In genomic region chr14:103846008-103846568, GRCh38 we compare ENCODE assay signal across 8 cellular contexts. TPM values are rescaled to one million over a fixed set of nuclear protein-coding genes. Genes with fewer than 3 reads are reported as not detected.
DNase-seq lines count a peak whose midpoint lies in the region; ATAC-seq and TF ChIP-seq lines count a peak whose summit lies in the region.

No MANE protein-coding gene starts in this region.

- H2BK120ac ChIP-seq in IMR-90 (ENCODE audit: low read depth, low read length) = no peak overlapping the region

- no peak overlapping the region for H2AK9ac ChIP-seq in IMR-90 (replicated peaks; ENCODE audit: low read depth, low read length, poor library complexity)

- H3K18ac ChIP-seq in IMR-90 (ENCODE audit: low read depth, low read length) = no peak overlapping the region

- intact Hi-C loops in IMR-90 (cut with micrococcal nuclease) = no loop called here
- intact Hi-C loops in colonic mucosa (cut with DNase I) = no loop called here
- intact Hi-C loops in natural killer cell (cut with micrococcal nuclease) = no loop called here

- H3K23ac ChIP-seq in IMR-90 (ENCODE audit: low read depth, low read length) = no peak overlapping the region

- dilution Hi-C loops in IMR-90 (cut with HindIII; ENCODE audit: low sequenced_read_pairs, unreplicated experiment) = no loop called here

- H3K27me3 Mint-ChIP-seq in natural killer cell (ENCODE audit: low read depth in 2 of 2) = no peaks in the 10 kb centered on the region

- WGBS in IMR-90 (ENCODE audit: extremely low coverage in 2 of 2, insufficient read length in 1 of 2), 2 experiments = 40% methylated on average over 4 of the region's 9 CpGs; no CpG with 5 or more reads in 1 of the 2 experiments

- POLR2A ChIA-PET in AG04450 (lab: Yijun Ruan, JAX) = no interaction called here
- POLR2A ChIA-PET in IMR-90 (lab: Charles Lee; ENCODE audit: unreplicated experiment) = no interaction called here

- TF ChIP-seq RAD21 in IMR-90 (IDR thresholded peaks at IDR 0.05; ENCODE audit: low read length) = no peak

- no peak for DNase-seq in AG04450 (ENCODE audit: low read depth, low spot score)
- DNase-seq in IMR-90 = no peak
- DNase-seq in colonic mucosa = no peak
- no peak for DNase-seq in natural killer cell
- no peak for DNase-seq in stimulated activated naive CD4-positive, alpha-beta T cell treated with Interleukin-2 at 50 U/mL for 16 hours (lab: John Stamatoyannopoulos, UW)

- peak overlapping the region; percentile 90 for H3K4me3 Mint-ChIP-seq in natural killer cell

- no peak overlapping the region for H3K4ac ChIP-seq in IMR-90 (ENCODE audit: low read depth, low read length)

- no peaks in the 10 kb centered on the region for H3K36me3 Mint-ChIP-seq in natural killer cell

- H3K4me1 Mint-ChIP-seq in natural killer cell = peaks cover 10 to 12% of the 10 kb centered on the region in 2 donors

- no peak overlapping the region for H2AK5ac ChIP-seq in IMR-90 (ENCODE audit: low read depth, low read length)

- H4K20me1 ChIP-seq in IMR-90 (ENCODE audit: insufficient read depth, low read length) = no peaks in the 10 kb centered on the region

- peak overlapping the region; percentile 52 to 55 for H3K27ac Mint-ChIP-seq in natural killer cell

- H3K27me3 ChIP-seq in AG04450 (ENCODE audit: control insufficient read depth, insufficient read depth, low read length) (peaks cover 37% of the 10 kb centered on the region), IMR-90 (ENCODE audit: control insufficient read depth, insufficient read depth, low read length) (peaks cover 19% of the 10 kb centered on the region), colonic mucosa (no peaks in the 10 kb centered on the region)

- CTCF ChIA-PET in AG04450 (lab: Charles Lee) = no interaction called here
- CTCF ChIA-PET in IMR-90 (lab: Yijun Ruan, JAX) = no interaction called here

- no TSS peak for BruUV-seq in IMR-90 (replicated peaks; lab: Mats Ljungman, UMichigan)

- ATAC-seq in IMR-90 (ENCODE audit: low read depth) (no peak), natural killer cell (no peak), HG02798 (IDR thresholded peaks at IDR 0.05; ENCODE audit: poor library complexity, unreplicated experiment) (no peak), GM21576 (IDR thresholded peaks at IDR 0.05; ENCODE audit: unreplicated experiment) (no peak), GM21529 (IDR thresholded peaks at IDR 0.05; ENCODE audit: unreplicated experiment) (no peak)

- no peak overlapping the region for H3K56ac ChIP-seq in IMR-90 (ENCODE audit: extremely low read depth, insufficient read depth, low read length)

- no peak overlapping the region for H4K8ac ChIP-seq in IMR-90 (ENCODE audit: low read depth in 2 of 2, low read length in 2 of 2)

- in situ Hi-C loops in IMR-90 (cut with MboI; ENCODE audit: low sequenced_read_pairs) = no loop called here

- H2BK20ac ChIP-seq in IMR-90 (ENCODE audit: low read depth, low read length) = no peak overlapping the region

- H4K91ac ChIP-seq in IMR-90 (ENCODE audit: insufficient read depth, low read depth, low read length) = no peak overlapping the region

- H3K4me2 ChIP-seq in IMR-90 (ENCODE audit: low read depth, low read length) = peak overlapping the region; percentile 99; the same call in 1 of the 2 replicates

- no peak overlapping the region for H3K14ac ChIP-seq in IMR-90 (replicated peaks; ENCODE audit: low read depth, low read length)

- H3K9me3 Mint-ChIP-seq in natural killer cell = no peaks in the 10 kb centered on the region

- H3K4me1 ChIP-seq in IMR-90 (ENCODE audit: control insufficient read depth, insufficient read depth, low read length) (no peaks in the 10 kb centered on the region), colonic mucosa (peaks cover 7% of the 10 kb centered on the region)

- H3K4me3 ChIP-seq in AG04450 (ENCODE audit: low read depth, low read length) = peak overlapping the region; percentile 61
- peak overlapping the region; percentile 79 for H3K4me3 ChIP-seq in IMR-90 (ENCODE audit: insufficient read depth, low read depth, low read length)
- H3K4me3 ChIP-seq in colonic mucosa = peak overlapping the region; percentile 63

- H3K9me1 ChIP-seq in IMR-90 (ENCODE audit: insufficient read depth, low read length) = no peaks in the 10 kb centered on the region

- H3K9me3 ChIP-seq in AG04450 (ENCODE audit: control insufficient read depth, insufficient read depth, low read length) (no peaks in the 10 kb centered on the region), IMR-90 (ENCODE audit: control insufficient read depth, insufficient read depth, low read length) (no peaks in the 10 kb centered on the region), colonic mucosa (no peaks in the 10 kb centered on the region)

- peaks cover 0 to 6% of the 10 kb centered on the region in 2 experiments; a peak in 1 of 4 replicates for H3K79me1 ChIP-seq in IMR-90 (ENCODE audit: low read depth in 1 of 2, low read length in 2 of 2)

- TF ChIP-seq CTCF in AG04450 (IDR thresholded peaks at IDR 0.05; ENCODE audit: low read depth, low read length) (no peak), IMR-90 (conservative IDR thresholded peaks at IDR 0.05; ENCODE audit: low read depth, low read length) (no peak), colonic mucosa (IDR thresholded peaks at IDR 0.05) (no peak), natural killer cell (IDR thresholded peaks at IDR 0.05) (no peak)

- no peak overlapping the region for H4K5ac ChIP-seq in IMR-90 (ENCODE audit: low read depth, low read length)

- no peak overlapping the region for H2BK5ac ChIP-seq in IMR-90 (ENCODE audit: low read depth, low read length, poor library complexity, severe bottlenecking)

- H3K36me3 ChIP-seq in IMR-90 (ENCODE audit: control insufficient read depth, insufficient read depth, low read length) = no peaks in the 10 kb centered on the region
- H3K36me3 ChIP-seq in colonic mucosa = no peaks in the 10 kb centered on the region

- no peak overlapping the region for H2AFZ ChIP-seq in IMR-90 (replicated peaks; ENCODE audit: low read length, poor library complexity)

- no peak overlapping the region for H3K9ac ChIP-seq in IMR-90 (ENCODE audit: low read depth, low read length)
- peak overlapping the region; percentile 84 to 88 for H3K9ac ChIP-seq in colonic mucosa (ENCODE audit: low read depth in 2 of 2, low read length in 2 of 2)

- no peak overlapping the region for H2BK15ac ChIP-seq in IMR-90 (ENCODE audit: low read depth, low read length)

- no peak for TF ChIP-seq POLR2A in IMR-90 (IDR thresholded peaks at IDR 0.05; ENCODE audit: low read depth, low read length)

- no peak overlapping the region for H3K27ac ChIP-seq in AG04450 (ENCODE audit: low read depth, low read length)
- H3K27ac ChIP-seq in IMR-90 (ENCODE audit: insufficient read depth, low read length) = no peak overlapping the region
- H3K27ac ChIP-seq in colonic mucosa = no peak overlapping the region

TF ChIP-seq in IMR-90, 13 proteins besides CTCF, POLR2A, EP300 and RAD21:
- TF ChIP-seq MAFK (IDR thresholded peaks at IDR 0.05; ENCODE audit: low read depth, low read length) = no peak

RNA-seq across cellular contexts. Expression of gene PPP1R13B, which starts 1.3 kb away (rescaled TPM):
- polyA plus RNA-seq in AG04450 (2011; rRNA removed) (0.52 and 0.62 TPM in 2 replicates), IMR-90 (2012; rRNA removed) (2.8 and 3.7 TPM in 2 replicates)
- 1.2 and 3.9 TPM in 2 replicates for polyA minus RNA-seq in AG04450 (2011; rRNA and poly(A)+ RNA removed)
- total RNA-seq in IMR-90 (2012; rRNA removed) (1.6 and 2.2 TPM in 2 replicates), colonic mucosa (10 to 100 TPM; 41.1 to 48.3 TPM), natural killer cell (10 to 100 TPM; 26.5 to 35.5 (median 31.7) TPM)
- polyA plus RNA-seq in IMR-90 (2012; cell fraction: cytosol; rRNA removed) = 0.86 and 1.6 TPM in 2 replicates
- polyA plus RNA-seq in IMR-90 (2012; cell fraction: nucleus; rRNA removed; ENCODE audit: low replicate concordance) = 16.1 and 16.3 TPM in 2 replicates
